Comparison of ENCODE assay signal across 2 cellular contexts in genomic region chr3:134365766-134366065, GRCh38.
TF ChIP-seq lines count a peak whose summit lies in the region.

No MANE protein-coding gene starts in this region.

TF ChIP-seq in A549, 52 proteins besides CTCF, POLR2A, EP300 and RAD21:
- TF ChIP-seq ESRRA (IDR thresholded peaks at IDR 0.05; ENCODE audit: borderline replicate concordance, low read length) = no peak
- TF ChIP-seq FOSL2 (IDR thresholded peaks at IDR 0.05) = no peak
- no peak for TF ChIP-seq FOSL2 (CRISPR knock-in tag; IDR thresholded peaks at IDR 0.05)

TF ChIP-seq in IMR-90, 13 proteins besides CTCF, POLR2A, EP300 and RAD21:
- no peak for TF ChIP-seq CHD1 (IDR thresholded peaks at IDR 0.05; ENCODE audit: low read depth, low read length)
- no peak for TF ChIP-seq CEBPB (IDR thresholded peaks at IDR 0.05; ENCODE audit: low read depth, low read length)
- TF ChIP-seq MXI1 (IDR thresholded peaks at IDR 0.05; ENCODE audit: borderline replicate concordance, low read depth, low read length) = no peak
- TF ChIP-seq RFX5 (IDR thresholded peaks at IDR 0.05; ENCODE audit: low read depth, low read length) = no peak
- no peak for TF ChIP-seq ELK1 (IDR thresholded peaks at IDR 0.05; ENCODE audit: borderline replicate concordance, low read depth, low read length)
- TF ChIP-seq MAZ (IDR thresholded peaks at IDR 0.05; ENCODE audit: borderline replicate concordance, low read depth, low read length) = no peak
- TF ChIP-seq RCOR1 (IDR thresholded peaks at IDR 0.05; ENCODE audit: insufficient replicate concordance, low read length) = no peak
- no peak for TF ChIP-seq MAFK (IDR thresholded peaks at IDR 0.05; ENCODE audit: low read depth, low read length)
- TF ChIP-seq, protein P1, sequence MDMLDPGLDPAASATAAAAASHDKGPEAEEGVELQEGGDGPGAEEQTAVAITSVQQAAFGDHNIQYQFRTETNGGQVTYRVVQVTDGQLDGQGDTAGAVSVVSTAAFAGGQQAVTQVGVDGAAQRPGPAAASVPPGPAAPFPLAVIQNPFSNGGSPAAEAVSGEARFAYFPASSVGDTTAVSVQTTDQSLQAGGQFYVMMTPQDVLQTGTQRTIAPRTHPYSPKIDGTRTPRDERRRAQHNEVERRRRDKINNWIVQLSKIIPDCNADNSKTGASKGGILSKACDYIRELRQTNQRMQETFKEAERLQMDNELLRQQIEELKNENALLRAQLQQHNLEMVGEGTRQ (IDR thresholded peaks at IDR 0.05; ENCODE audit: low read depth, low read length) = no peak
- no peak for TF ChIP-seq NFE2L2 (IDR thresholded peaks at IDR 0.05; ENCODE audit: low read depth, low read length)
- no peak for TF ChIP-seq BHLHE40 (IDR thresholded peaks at IDR 0.05; ENCODE audit: low read depth, low read length)
